28 cellular contexts compared by ENCODE assay signal in the genomic region with DNA sequence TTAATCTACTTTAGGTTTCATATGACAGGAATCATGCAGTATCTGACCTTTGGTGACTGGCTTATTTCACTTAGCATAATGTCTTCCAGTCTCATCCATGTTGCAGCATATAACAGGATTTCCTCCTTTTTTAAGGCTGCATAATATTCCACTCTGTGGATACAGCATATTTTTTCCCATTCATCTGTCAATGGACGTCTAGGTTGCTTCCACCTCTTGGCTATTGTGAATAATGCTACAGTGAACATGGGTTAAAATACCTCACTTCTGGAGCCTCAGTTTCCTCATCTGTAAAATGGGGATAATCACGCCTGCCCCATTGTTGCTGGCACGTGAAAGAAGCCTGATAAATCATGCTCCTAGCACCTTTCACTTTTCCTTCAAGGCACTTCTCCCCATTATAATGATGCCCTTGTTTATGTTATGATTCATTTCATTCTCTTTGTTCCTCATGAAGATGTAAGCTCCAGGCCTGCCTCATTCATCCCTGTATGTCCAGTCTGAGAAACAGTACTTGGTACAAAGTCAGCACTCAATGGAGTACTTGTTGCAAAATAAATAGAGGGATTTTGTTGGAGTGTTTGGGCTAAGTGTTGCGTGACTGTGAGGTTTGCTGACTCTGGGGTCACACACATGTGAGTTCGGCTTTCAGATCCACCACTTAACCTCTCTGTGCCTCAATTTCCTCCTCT.
"Had no signal": no experiment of that assay in that cellular context is flagged by ENCODE, and none has a peak within 500 bp of the region (broad histone marks: within the 10 kb centered on the region; RNA-seq: fewer than 3 reads in every experiment).

No MANE protein-coding gene starts in this region.

- H3K4me1 ChIP-seq: ascending aorta, SJCRH30 had no signal

- ATAC-seq: activated CD8-positive, alpha-beta memory T cell treated with anti-CD3 and anti-CD28 coated beads, Interleukin-2, amount 10 ng/mL, durations not matched to agents 7 days and 5 days; activated CD8-positive, alpha-beta T cell treated with anti-CD3 and anti-CD28 coated beads, Interleukin-2, amount 10 ng/mL, durations not matched to agents 7 days and 5 days; activated naive CD8-positive, alpha-beta T cell treated with anti-CD3 and anti-CD28 coated beads, Interleukin-2, amount 50 U/mL, for 24 hours; body of pancreas; Panc1; SK-N-SH treated with all-trans-retinoic acid at 6 μM for 48 hours; WTC11 had no signal

- H3K27me3 ChIP-seq: ascending aorta, body of pancreas, SJCRH30 had no signal

- H3K4me3 ChIP-seq: ascending aorta, body of pancreas, SJCRH30 had no signal

- DNase-seq: activated CD4-positive, alpha-beta T cell treated with anti-CD3 and anti-CD28 coated beads for 48 hours; activated CD4-positive, alpha-beta T cell treated with anti-CD3 and anti-CD28 coated beads, Interleukin-2, amount 50 U/mL, for 4 hours; activated CD4-positive, CD25-positive, alpha-beta regulatory T cell treated with anti-CD3 and anti-CD28 coated beads, Interleukin-2, amount 50 U/mL, for 72 hours; activated CD8-positive, alpha-beta memory T cell treated with anti-CD3 and anti-CD28 coated beads, Interleukin-2, amount 10 ng/mL, durations not matched to agents 7 days and 5 days; activated CD8-positive, alpha-beta T cell treated with anti-CD3 and anti-CD28 coated beads, Interleukin-2, amount 10 ng/mL, durations not matched to agents 7 days and 5 days; activated effector memory CD4-positive, alpha-beta T cell treated with Interleukin-2 at 50 U/mL for 16 hours; activated naive CD4-positive, alpha-beta T cell; activated naive CD8-positive, alpha-beta T cell treated with anti-CD3 and anti-CD28 coated beads, Interleukin-2, amount 50 U/mL, for 24 hours; activated T-cell treated with anti-CD3 and anti-CD28 coated beads, Interleukin-2, amount 50 U/mL, for 24 hours; amniotic stem cell; body of pancreas; Karpas-422; NCI-H1105 treated with DMSO at 0.1 percent for 48 hours; NCI-H1436 treated with DMSO at 0.1 percent for 48 hours; NCI-H187; NCI-H2081; NCI-H446; NCI-H526; NCI-H774; OCI-M1; Right ventricle myocardium superior; SJCRH30; SW 1271 had no signal

- H3K9me3 ChIP-seq: ascending aorta, body of pancreas had no signal

- H3K27ac ChIP-seq: ascending aorta, RWPE1, SJCRH30 had no signal
